2 cellular contexts compared by ENCODE assay signal in the genomic region with DNA sequence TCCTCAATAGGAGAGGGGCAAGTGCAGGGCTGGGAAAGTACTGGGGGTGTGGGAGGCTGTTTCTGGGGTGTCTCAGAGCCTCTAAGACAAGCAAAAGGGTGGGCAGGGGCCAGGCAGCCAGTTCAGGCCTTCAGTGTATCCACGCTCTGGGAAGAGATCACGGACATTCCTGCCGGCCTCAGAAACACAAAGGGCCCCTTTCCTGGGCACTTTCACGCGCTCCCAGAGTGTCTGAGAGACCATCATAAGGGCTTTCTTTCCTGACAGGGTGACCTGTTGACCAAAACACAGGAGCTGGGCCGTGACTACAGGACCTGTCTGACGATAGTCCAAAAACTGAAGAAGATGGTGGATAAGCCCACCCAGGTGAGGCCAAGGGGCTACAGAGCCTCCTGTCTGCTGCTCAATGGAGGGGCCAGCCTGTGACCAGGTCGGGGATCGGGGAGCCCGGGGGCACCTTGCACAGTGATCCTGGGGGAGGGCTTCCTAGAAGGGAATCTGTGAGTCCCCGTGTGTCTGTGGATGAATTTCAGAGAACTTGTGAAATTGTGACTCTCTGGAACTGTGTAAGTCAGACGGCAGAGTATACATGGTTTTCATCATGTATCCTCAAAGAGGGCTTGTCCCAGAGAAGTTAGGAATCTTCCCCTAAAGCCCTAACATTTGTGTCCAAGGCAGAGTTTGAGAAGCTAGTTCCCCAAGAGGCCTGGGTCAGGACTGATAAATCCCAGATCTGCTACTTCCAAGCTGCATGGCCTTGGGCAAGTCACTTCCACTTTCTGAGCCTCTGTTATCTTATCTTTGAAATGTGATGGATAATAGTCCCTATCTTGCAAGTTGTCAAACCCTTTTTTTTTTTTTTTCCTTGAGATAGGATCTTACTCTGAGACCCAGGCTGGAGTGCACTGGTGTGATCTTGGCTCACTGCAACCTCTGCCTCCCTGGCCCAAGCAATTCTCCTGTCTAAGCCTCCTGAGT.
TF ChIP-seq lines count a peak whose summit lies in the region.

No MANE protein-coding gene starts in this region.

TF ChIP-seq in IMR-90, 13 proteins besides CTCF, POLR2A, EP300 and RAD21:
- TF ChIP-seq CEBPB (IDR thresholded peaks at IDR 0.05; ENCODE audit: low read depth, low read length), result no peak
- TF ChIP-seq SMC3 (IDR thresholded peaks at IDR 0.05; ENCODE audit: low read depth, low read length), result no peak
- TF ChIP-seq BHLHE40 (IDR thresholded peaks at IDR 0.05; ENCODE audit: low read depth, low read length), result no peak
- TF ChIP-seq, protein P1, sequence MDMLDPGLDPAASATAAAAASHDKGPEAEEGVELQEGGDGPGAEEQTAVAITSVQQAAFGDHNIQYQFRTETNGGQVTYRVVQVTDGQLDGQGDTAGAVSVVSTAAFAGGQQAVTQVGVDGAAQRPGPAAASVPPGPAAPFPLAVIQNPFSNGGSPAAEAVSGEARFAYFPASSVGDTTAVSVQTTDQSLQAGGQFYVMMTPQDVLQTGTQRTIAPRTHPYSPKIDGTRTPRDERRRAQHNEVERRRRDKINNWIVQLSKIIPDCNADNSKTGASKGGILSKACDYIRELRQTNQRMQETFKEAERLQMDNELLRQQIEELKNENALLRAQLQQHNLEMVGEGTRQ (IDR thresholded peaks at IDR 0.05; ENCODE audit: low read depth, low read length), result no peak
- TF ChIP-seq MAFK (IDR thresholded peaks at IDR 0.05; ENCODE audit: low read depth, low read length), result no peak

TF ChIP-seq in K562, 482 proteins besides CTCF, POLR2A, EP300 and RAD21:
- TF ChIP-seq ZEB2 (IDR thresholded peaks at IDR 0.05) (0 out of 2 replicates have a peak, but pooled peaks have one; percentile 26), ZNF408 (CRISPR knock-in tag; IDR thresholded peaks at IDR 0.05; ENCODE audit: low read depth) (no peak), SPI1 (IDR thresholded peaks at IDR 0.05; ENCODE audit: borderline replicate concordance, low read depth, low read length) (peak; percentile 37; the same call in 1 of the 2 replicates)
